In the genomic region with DNA sequence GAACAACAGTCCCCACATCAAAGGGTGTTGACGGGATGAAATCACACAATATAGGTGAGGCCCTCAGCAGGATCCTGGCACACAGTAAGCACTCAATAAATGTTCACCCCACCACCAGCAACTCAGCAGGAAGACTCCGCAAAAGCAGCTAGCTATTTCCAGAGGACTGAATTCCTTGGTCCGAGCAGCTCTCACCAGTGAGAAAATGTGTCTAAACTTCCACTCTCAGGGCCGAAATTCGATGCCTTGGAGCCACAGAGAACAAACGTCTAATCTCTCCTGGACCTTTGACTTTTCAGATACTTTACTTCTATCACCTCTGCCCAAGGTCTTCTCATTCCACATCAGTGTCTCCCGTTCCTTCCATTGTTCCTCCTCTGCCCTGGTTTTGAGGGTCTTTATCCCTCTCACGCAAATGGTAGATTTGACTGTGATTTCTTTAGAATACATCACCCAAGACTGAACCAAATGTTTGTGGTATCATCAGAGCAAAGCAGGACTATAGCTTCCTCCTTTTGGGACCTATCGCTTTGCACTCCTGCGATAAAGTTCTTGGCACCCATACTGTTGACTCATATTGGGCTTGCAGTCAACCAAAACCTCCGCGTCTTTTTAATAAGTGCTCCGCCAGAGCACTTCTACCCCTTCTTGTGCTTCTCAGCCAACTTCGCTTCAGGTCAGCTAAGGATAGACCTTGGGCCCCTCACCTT, we compare ENCODE assay signal across 8 cellular contexts. TPM values are rescaled to one million over a fixed set of nuclear protein-coding genes. Genes with fewer than 3 reads are reported as not detected.
DNase-seq lines count a peak whose midpoint lies in the region; ATAC-seq and TF ChIP-seq lines count a peak whose summit lies in the region.

No MANE protein-coding gene starts in this region.

- CTCF ChIA-PET in SK-N-SH (lab: Yijun Ruan, JAX): interaction anchor here (1.2 to 2.6 kb wide), 3 partner anchors 51 to 140 kb away, joined by 3 to 8 read pairs (median 4); partner anchors contain the start of gene INA
- CTCF ChIA-PET in PC-3 (lab: Charles Lee): no interaction called here

- TSS peak; percentile 50 for BruUV-seq in PC-3 (replicated peaks; lab: Mats Ljungman, UMichigan)

- H3K27ac ChIP-seq in SK-N-SH (ENCODE audit: low read depth in 2 of 2, low read length in 1 of 2) (no peak overlapping the region), PC-3 (ENCODE audit: low read length) (peak overlapping the region; percentile 54), esophagus (ENCODE audit: low read depth in 2 of 2, low read length in 1 of 2) (peak overlapping the region; percentile 66 to 82), gastrocnemius medialis (peak overlapping the region; percentile 63 to 99 (median 98))

- H3K79me2 ChIP-seq in SK-N-SH (ENCODE audit: insufficient read depth) (peaks cover 39% of the 10 kb centered on the region), PC-3 (ENCODE audit: low read length) (peaks cover 44% of the 10 kb centered on the region)

- H3F3A ChIP-seq in SK-N-SH (replicated peaks; ENCODE audit: insufficient read depth) (peaks cover 3% of the 10 kb centered on the region), PC-3 (ENCODE audit: low read length, unreplicated experiment) (peaks cover 3% of the 10 kb centered on the region)

- H3K36me3 ChIP-seq in SK-N-SH (replicated peaks in 1 of 2; ENCODE audit: control insufficient read depth in 1 of 2, insufficient read depth in 2 of 2, low read length in 1 of 2) (no peaks in the 10 kb centered on the region), PC-3 (ENCODE audit: low read depth, low read length) (no peaks in the 10 kb centered on the region), esophagus (ENCODE audit: control insufficient read depth in 2 of 2, insufficient read depth in 2 of 2, low read length in 1 of 2) (no peaks in the 10 kb centered on the region), gastrocnemius medialis (no peaks in the 10 kb centered on the region)

- no peak overlapping the region for H3K9ac ChIP-seq in SK-N-SH
- 0 out of 2 replicates have a peak overlapping the region, but pooled peaks have one; percentile 95 for H3K9ac ChIP-seq in PC-3 (ENCODE audit: low read length)

- H3K4me3 ChIP-seq in SK-N-SH (ENCODE audit: low read depth in 2 of 2, low read length in 1 of 2) (peak overlapping the region in 1 of 2 experiments; percentile 77; a peak in 1 of 4 replicates), PC-3 (ENCODE audit: low read length) (peak overlapping the region; percentile 99; the same call in 1 of the 2 replicates), esophagus (ENCODE audit: low read depth in 1 of 2, low read length in 2 of 2) (peak overlapping the region; percentile 48 to 88), gastrocnemius medialis (peak overlapping the region in 3 of 4 donors; percentile 80 to 99 (median 84))

- TF ChIP-seq CTCF in SK-N-SH (IDR thresholded peaks at IDR 0.05): no peak
- TF ChIP-seq CTCF in PC-3 (conservative IDR thresholded peaks at IDR 0.05; ENCODE audit: low read depth, low read length): no peak
- TF ChIP-seq CTCF in gastrocnemius medialis (IDR thresholded peaks at IDR 0.05 in 4 of 5, conservative IDR thresholded peaks at IDR 0.05 in 1 of 5): no peak

- no peak for ATAC-seq in SK-N-SH treated with all-trans-retinoic acid at 6 μM for 48 hours
- peak; percentile 23 for ATAC-seq in PC-3
- ATAC-seq in gastrocnemius medialis: no peak
- ATAC-seq in left colon: no peak

- peak overlapping the region; percentile 87; the same call in 1 of the 2 replicates for H2AFZ ChIP-seq in SK-N-SH (ENCODE audit: low read depth)
- H2AFZ ChIP-seq in PC-3 (ENCODE audit: low read length): peak overlapping the region; percentile 66

- H3K27me3 ChIP-seq in SK-N-SH (ENCODE audit: insufficient read depth) (no peaks in the 10 kb centered on the region), PC-3 (ENCODE audit: low read length) (no peaks in the 10 kb centered on the region), esophagus (ENCODE audit: control insufficient read depth in 1 of 2, insufficient read depth in 2 of 2, low read length in 2 of 2) (no peaks in the 10 kb centered on the region), gastrocnemius medialis (no peaks in the 10 kb centered on the region)

- H4K20me1 ChIP-seq in SK-N-SH (ENCODE audit: insufficient read depth) (peaks cover 16% of the 10 kb centered on the region; the same call in 1 of the 2 replicates), PC-3 (ENCODE audit: low read length) (peaks cover 24% of the 10 kb centered on the region)

- 89% methylated on average over 13 of the region's 14 CpGs for WGBS in SK-N-SH (ENCODE audit: low lambda C conversion rate)
- WGBS in esophagus, 2 donors: 42 to 56% methylated on average over 14 of the region's 14 CpGs

- no peak for TF ChIP-seq RAD21 in SK-N-SH (IDR thresholded peaks at IDR 0.05; ENCODE audit: low read length)

- no peaks in the 10 kb centered on the region for H3K9me3 ChIP-seq in SK-N-SH
- H3K9me3 ChIP-seq in PC-3 (ENCODE audit: low read length): no peaks in the 10 kb centered on the region
- H3K9me3 ChIP-seq in esophagus (ENCODE audit: control insufficient read depth in 2 of 2, insufficient read depth in 1 of 2, low read depth in 1 of 2, low read length in 1 of 2): no peaks in the 10 kb centered on the region
- no peaks in the 10 kb centered on the region for H3K9me3 ChIP-seq in gastrocnemius medialis

- intact Hi-C loops in PC-3 (cut with micrococcal nuclease) (no loop called here), gastrocnemius medialis (cut with DNase I; ENCODE audit: low total_unique reads) (loop anchor here (1.0 to 2.0 kb wide), 5 partner anchors 34 to 275 kb away; partner anchors contain the start of gene CNNM2), left colon (cut with DNase I, micrococcal nuclease) (no loop called here)

- TF ChIP-seq EP300 in SK-N-SH (IDR thresholded peaks at IDR 0.05; ENCODE audit: borderline replicate concordance in 1 of 2, low read depth in 1 of 2, low read length in 1 of 2): no peak

- H3K4me2 ChIP-seq in SK-N-SH (peak overlapping the region; percentile 89), PC-3 (ENCODE audit: low read length) (peak overlapping the region; percentile 88)

- in situ Hi-C loops in gastrocnemius medialis (cut with MboI; ENCODE audit: low sequenced_read_pairs in 4 of 4): loop anchor here in 1 of 4 donors (5.0 kb wide), 1 partner anchor 72 kb away; no protein-coding TSS in a partner anchor

- TF ChIP-seq POLR2A in gastrocnemius medialis (IDR thresholded peaks at IDR 0.05): no peak

- DNase-seq in SK-N-SH (peak; percentile 16), PC-3 (peak; percentile 81), gastrocnemius medialis (no peak), ecto neural progenitor cell (ENCODE audit: low spot score) (no peak), NCI-H2171 treated with DMSO at 0.1 percent for 48 hours (lab: John Stamatoyannopoulos, UW) (no peak), left colon (no peak)

- H3K4me1 ChIP-seq in SK-N-SH (ENCODE audit: control insufficient read depth in 1 of 2, insufficient read depth in 2 of 2, low read depth in 1 of 2, low read length in 1 of 2) (peaks cover 7 to 9% of the 10 kb centered on the region in 2 experiments; a peak in 2 of 4 replicates), PC-3 (ENCODE audit: insufficient read depth, low read length) (peaks cover 38% of the 10 kb centered on the region), esophagus (ENCODE audit: control insufficient read depth in 2 of 2, insufficient read depth in 2 of 2, low read length in 1 of 2) (peaks cover 0 to 6% of the 10 kb centered on the region in 2 donors), gastrocnemius medialis (peaks cover 51 to 53% of the 10 kb centered on the region in 2 donors)

- POLR2A ChIA-PET in SK-N-SH (lab: Yijun Ruan, JAX): interaction anchor here (1.5 kb wide), 1 partner anchor 88 kb away, joined by 3 read pairs; no protein-coding TSS in a partner anchor
- POLR2A ChIA-PET in PC-3 (lab: Charles Lee; ENCODE audit: unreplicated experiment): interaction anchor here (0.5 to 2.7 kb wide), 4 partner anchors 35 to 1750 kb away, joined by 3 to 38 read pairs (median 6); no protein-coding TSS in a partner anchor

- H3K9me2 ChIP-seq in SK-N-SH (no peaks in the 10 kb centered on the region), PC-3 (replicated peaks; ENCODE audit: low read length) (no peaks in the 10 kb centered on the region)

TF ChIP-seq in SK-N-SH, 30 proteins besides CTCF, POLR2A, EP300 and RAD21 (continues in another document):
- TF ChIP-seq USF1 (IDR thresholded peaks at IDR 0.05; ENCODE audit: borderline replicate concordance, low read depth): no peak

TF ChIP-seq in SK-N-SH treated with all-trans-retinoic acid at 6 μM for 48 hours, 23 proteins besides CTCF, POLR2A, EP300 and RAD21:
- no peak for TF ChIP-seq OSR1 (CRISPR knock-in tag; IDR thresholded peaks at IDR 0.05)

RNA-seq across cellular contexts. Expression of gene NT5C2, which starts 0.9 kb away (rescaled TPM):
- polyA plus RNA-seq in SK-N-SH (2012; rRNA removed) (29.6 and 45.4 TPM in 2 replicates), esophagus (10 to 100 TPM; 60.6 to 75.0 TPM)
- 42.8 and 47.5 TPM in 2 replicates for polyA plus RNA-seq in SK-N-SH (2012; cell fraction: cytosol; rRNA removed)
- polyA plus RNA-seq in SK-N-SH (2012; cell fraction: nucleus; rRNA removed): 21.0 and 39.8 TPM in 2 replicates
- total RNA-seq in PC-3 (2014; rRNA removed) (48.3 and 74.6 TPM in 2 replicates), gastrocnemius medialis (10 to 100 TPM; 33.5 to 53.2 (median 35.3) TPM), left colon (10 to 100 TPM; 87.2 to 99.3 TPM)

RNA-seq across cellular contexts. Expression of gene RPEL1, which starts 51.7 kb away (rescaled TPM):
- polyA plus RNA-seq in SK-N-SH (2012; rRNA removed) (0.08 TPM in 1 of 2 replicates, not detected in the other), esophagus (under 1 TPM in 1 of 2 donors, not detected in 1; 0.02 TPM)
- polyA plus RNA-seq in SK-N-SH (2012; cell fraction: cytosol; rRNA removed): 0.13 and 0.20 TPM in 2 replicates
- 0.05 and 0.16 TPM in 2 replicates for polyA plus RNA-seq in SK-N-SH (2012; cell fraction: nucleus; rRNA removed)
- total RNA-seq in PC-3 (2014; rRNA removed) (not detected in 2 replicates), gastrocnemius medialis (not detected), left colon (not detected)

Comparison
In these comparisons a context has a peak if more than half of its experiments do, and no peak if none do; other contexts are left out.
1. DNase-seq: peak in SK-N-SH (single experiment) and PC-3 (single experiment); none in gastrocnemius medialis (0 of 2), ecto neural progenitor cell (single experiment), NCI-H2171 treated with DMSO at 0.1 percent for 48 hours (single experiment) and left colon (0 of 2).
2. H3K27ac ChIP-seq: peak in PC-3 (single experiment), esophagus (2 of 2) and gastrocnemius medialis (4 of 4); none in SK-N-SH (0 of 2).